In the genomic region with DNA sequence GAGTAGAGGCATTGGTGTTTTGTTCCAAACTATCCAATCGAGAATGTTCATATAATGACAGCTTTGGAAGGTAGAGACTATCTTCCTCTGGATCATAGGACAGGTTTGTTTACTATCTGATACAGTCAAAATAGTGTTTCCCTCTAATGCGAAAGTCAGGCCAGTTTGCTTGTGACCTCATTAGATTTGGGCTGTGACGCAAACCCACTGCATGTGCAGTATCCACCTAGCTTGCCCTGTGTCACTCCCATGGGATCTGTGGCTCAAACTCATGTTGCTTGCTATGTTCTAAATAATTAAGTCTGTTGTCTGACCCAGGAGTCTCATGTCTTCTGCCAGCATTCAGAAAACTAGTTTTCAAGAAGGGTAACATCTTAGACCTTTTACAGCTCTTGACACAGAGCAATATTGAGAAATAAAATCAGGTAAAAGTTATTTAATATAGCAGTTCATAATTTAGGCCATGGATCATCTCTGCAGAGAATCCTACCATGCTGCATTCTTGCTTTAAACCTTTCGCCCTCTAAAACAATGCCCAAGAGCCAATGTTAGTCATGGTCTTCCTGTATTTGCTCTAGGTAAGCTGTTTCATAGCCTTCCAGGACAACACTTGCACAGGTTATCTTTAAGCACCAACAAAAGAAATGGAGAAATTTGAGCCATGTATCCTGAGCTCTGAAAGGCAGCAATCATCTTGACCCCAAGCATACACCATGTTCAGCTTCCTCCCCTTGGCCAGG, we compare ENCODE assay signal across 18 cellular contexts. TPM values are rescaled to one million over a fixed set of nuclear protein-coding genes. Genes with fewer than 3 reads are reported as not detected.
DNase-seq lines count a peak whose midpoint lies in the region; ATAC-seq, FAIRE-seq and TF ChIP-seq lines count a peak whose summit lies in the region.
"Had no signal": no experiment of that assay in that cellular context is flagged by ENCODE, and none has a peak within 500 bp of the region (broad histone marks: within the 10 kb centered on the region; RNA-seq: fewer than 3 reads in every experiment).

No MANE protein-coding gene starts in this region.

- POLR2A ChIA-PET in HepG2 (lab: Yijun Ruan, JAX), result interaction anchor here (3.0 kb wide), 1 partner anchor 40 kb away, joined by 12 read pairs; the partner anchor contains the start of genes LNP1 and TOMM70

- TF ChIP-seq POLR2A in HepG2 (IDR thresholded peaks at IDR 0.05; ENCODE audit: insufficient read depth in 1 of 2, low read depth in 2 of 2, low read length in 2 of 2), result no peak

- peaks cover 44% of the 10 kb centered on the region for H3K36me3 Mint-ChIP-seq in CD4-positive, CD25-positive, alpha-beta regulatory T cell

- no peak for TF ChIP-seq CTCF in DND-41 (IDR thresholded peaks at IDR 0.05; ENCODE audit: borderline replicate concordance, extremely low read depth, low read length, poor library complexity, severe bottlenecking)
- TF ChIP-seq CTCF in choroid plexus epithelial cell (conservative IDR thresholded peaks at IDR 0.05; ENCODE audit: low read depth, low read length), result no peak
- no peak for TF ChIP-seq CTCF in HepG2 (CRISPR knock-in tag; IDR thresholded peaks at IDR 0.05)

- in situ Hi-C loops in HepG2 (cut with HindIII; ENCODE audit: extremely low pct_ligation_motif_present, low pct_unique_long_range_greater_than_20kb), result no loop called here

- H3K9ac ChIP-seq in DND-41 (ENCODE audit: low read depth, low read length) (no peak overlapping the region), HepG2 (ENCODE audit: insufficient read depth, low read depth, low read length) (no peak overlapping the region)

- no peaks in the 10 kb centered on the region for H3K4me1 ChIP-seq in CD4-positive, CD25-positive, alpha-beta regulatory T cell (ENCODE audit: control insufficient read depth, insufficient read depth, low read length, poor library complexity, severe bottlenecking)
- H3K4me1 ChIP-seq in DND-41 (ENCODE audit: insufficient read depth, low read length) (no peaks in the 10 kb centered on the region), HepG2 (ENCODE audit: insufficient read depth, low read length) (peaks cover 25% of the 10 kb centered on the region)

- no peak overlapping the region for H3K4me2 ChIP-seq in DND-41 (ENCODE audit: insufficient read depth, low read length)
- no peak overlapping the region for H3K4me2 ChIP-seq in HepG2 (ENCODE audit: low read depth, low read length)

- H3K79me2 ChIP-seq in DND-41 (ENCODE audit: insufficient read depth, low read length), result no peaks in the 10 kb centered on the region
- H3K79me2 ChIP-seq in HepG2 (ENCODE audit: insufficient read depth, low read length), result no peaks in the 10 kb centered on the region

- intact Hi-C loops in HepG2 (cut with micrococcal nuclease; ENCODE audit: unreplicated experiment), result no loop called here

- H3K27me3 ChIP-seq in CD4-positive, CD25-positive, alpha-beta regulatory T cell (ENCODE audit: control insufficient read depth, insufficient read depth, low read length), result no peaks in the 10 kb centered on the region
- no peaks in the 10 kb centered on the region for H3K27me3 ChIP-seq in DND-41 (ENCODE audit: insufficient read depth, low read length, poor library complexity)
- H3K27me3 ChIP-seq in HepG2 (ENCODE audit: control insufficient read depth in 1 of 2, insufficient read depth in 2 of 2, low read length in 2 of 2), result no peaks in the 10 kb centered on the region

- H3K36me3 ChIP-seq in CD4-positive, CD25-positive, alpha-beta regulatory T cell (ENCODE audit: control insufficient read depth, insufficient read depth, low read length), result peaks cover 30% of the 10 kb centered on the region
- H3K36me3 ChIP-seq in DND-41 (ENCODE audit: insufficient read depth, low read length), result peaks cover 61% of the 10 kb centered on the region
- peaks cover 2 to 17% of the 10 kb centered on the region in 2 experiments; a peak in 4 of 5 replicates for H3K36me3 ChIP-seq in HepG2 (replicated peaks in 1 of 2; ENCODE audit: control insufficient read depth in 1 of 2, insufficient read depth in 2 of 2, low read length in 2 of 2)

- peaks cover 0 to 4% (median 0%) of the 10 kb centered on the region in 4 donors for H3K4me1 Mint-ChIP-seq in CD4-positive, CD25-positive, alpha-beta regulatory T cell
- H3K4me1 Mint-ChIP-seq: H9 had no signal

- H3K27ac Mint-ChIP-seq in CD4-positive, CD25-positive, alpha-beta regulatory T cell, result peak overlapping the region in 2 of 3 donors; percentile 4 to 10

- WGBS in HepG2 (ENCODE audit: low lambda C conversion rate), result 92% methylated on average over 4 of the region's 4 CpGs

- H4K20me1 ChIP-seq in DND-41 (ENCODE audit: insufficient read depth, low read length), result no peaks in the 10 kb centered on the region
- no peaks in the 10 kb centered on the region for H4K20me1 ChIP-seq in HepG2 (ENCODE audit: insufficient read depth, low read length)

- H3K4me3 ChIP-seq in CD4-positive, CD25-positive, alpha-beta regulatory T cell (ENCODE audit: low read depth, low read length), result no peak overlapping the region
- no peak overlapping the region for H3K4me3 ChIP-seq in DND-41 (ENCODE audit: low read depth in 1 of 2, low read length in 2 of 2)
- H3K4me3 ChIP-seq in choroid plexus epithelial cell (ENCODE audit: low read depth, low read length), result no peak overlapping the region
- no peak overlapping the region for H3K4me3 ChIP-seq in HepG2 (replicated peaks in 1 of 3; ENCODE audit: insufficient read depth in 1 of 3, low read depth in 2 of 3, low read length in 3 of 3)

- CTCF ChIA-PET in HepG2 (lab: Yijun Ruan, JAX; ENCODE audit: low intra/inter-chr PET ratio, low total read pairs), result no interaction called here

- H3K9me3 ChIP-seq in CD4-positive, CD25-positive, alpha-beta regulatory T cell (ENCODE audit: control insufficient read depth in 2 of 2, low read length in 2 of 2), result no peaks in the 10 kb centered on the region
- H3K9me3 ChIP-seq in DND-41 (ENCODE audit: insufficient read depth, low read length, severe bottlenecking) (peaks cover 3% of the 10 kb centered on the region), HepG2 (ENCODE audit: low read length) (peaks cover 4% of the 10 kb centered on the region; the same call in 1 of the 2 replicates)

- TF ChIP-seq RAD21 in HepG2 (CRISPR knock-in tag; IDR thresholded peaks at IDR 0.05), result no peak

- no peak overlapping the region for H3K4me3 Mint-ChIP-seq in CD4-positive, CD25-positive, alpha-beta regulatory T cell
- H3K4me3 Mint-ChIP-seq: H9 had no signal

- DNase-seq in CD4-positive, CD25-positive, alpha-beta regulatory T cell, result no peak
- no peak for DNase-seq in DND-41
- DNase-seq in choroid plexus epithelial cell (ENCODE audit: low read depth), result peak; percentile 15
- DNase-seq in HepG2 (ENCODE audit: low spot score), result no peak
- no peak for DNase-seq in NCI-H128 (lab: John Stamatoyannopoulos, UW; ENCODE audit: unreplicated experiment)
- DNase-seq in medulla oblongata (ENCODE audit: extremely low spot score), result no peak
- DNase-seq in HK-2 (ENCODE audit: unreplicated experiment), result no peak
- no peak for DNase-seq in HuH-7 (ENCODE audit: low spot score)
- DNase-seq: DMS 273 treated with DMSO at 0.1 percent for 48 hours, EL, H9, IMR-90, Kasumi-1, NCI-H1417 treated with DMSO at 0.1 percent for 48 hours, NCI-H2081, NCI-H2227 treated with DMSO at 0.1 percent for 48 hours, NCI-H524 treated with DMSO at 0.1 percent for 48 hours had no signal

- no peak for FAIRE-seq in HepG2 (lab: Jason Lieb, UNC)

- no peak overlapping the region for H2AFZ ChIP-seq in DND-41 (ENCODE audit: low read depth, low read length)
- H2AFZ ChIP-seq in HepG2 (ENCODE audit: low read length), result no peak overlapping the region

- ATAC-seq in CD4-positive, CD25-positive, alpha-beta regulatory T cell (ENCODE audit: low read depth in 2 of 2), result no peak
- 0 out of 3 replicates have a peak, but pooled peaks have one; percentile 17 for ATAC-seq in DND-41 (ENCODE audit: insufficient read depth, low read depth)
- ATAC-seq in HepG2, result peak; percentile 9

- no peak overlapping the region for H3K27ac ChIP-seq in CD4-positive, CD25-positive, alpha-beta regulatory T cell (ENCODE audit: insufficient read depth, low read length, poor library complexity, severe bottlenecking)
- H3K27ac ChIP-seq in DND-41 (ENCODE audit: low read length) (no peak overlapping the region), HepG2 (ENCODE audit: extremely low read length, insufficient read depth, low read length) (no peak overlapping the region)
- H3K27ac ChIP-seq: RWPE1 had no signal

- peaks cover 0 to 4% (median 0%) of the 10 kb centered on the region in 7 donors for H3K9me3 Mint-ChIP-seq in CD4-positive, CD25-positive, alpha-beta regulatory T cell

- no peaks in the 10 kb centered on the region for H3K27me3 Mint-ChIP-seq in CD4-positive, CD25-positive, alpha-beta regulatory T cell

- TF ChIP-seq EP300 in HepG2 (IDR thresholded peaks at IDR 0.05; ENCODE audit: low read depth in 2 of 2, low read length in 2 of 2), result no peak
- TF ChIP-seq EP300 in HepG2 (CRISPR knock-in tag; IDR thresholded peaks at IDR 0.05; ENCODE audit: borderline replicate concordance), result no peak

- BruUV-seq in HepG2 (replicated peaks; lab: Mats Ljungman, UMichigan), result no TSS peak

RNA-seq across cellular contexts. Expression of gene NIT2, which starts 26.4 kb away (rescaled TPM):
- total RNA-seq in CD4-positive, CD25-positive, alpha-beta regulatory T cell, result 26.1 TPM
- polyA plus RNA-seq in CD4-positive, CD25-positive, alpha-beta regulatory T cell, result 10 to 100 TPM; 35.7 to 49.4 (median 44.9) TPM
- 49.1 and 54.3 TPM in 2 replicates for total RNA-seq in HepG2 (2016; rRNA removed; fragmentation: Illumina TruSeq; extraction: Trizol)
- total RNA-seq in HepG2 (2016; cell fraction: cytosol; rRNA removed; fragmentation: Illumina TruSeq; extraction: Trizol; ENCODE audit: low read depth), result 8.5 and 10.3 TPM in 2 replicates
- 50.7 and 55.5 TPM in 2 replicates for total RNA-seq in HepG2 (2016; cell fraction: insoluble cytoplasmic fraction; rRNA removed; fragmentation: Illumina TruSeq; extraction: Trizol)
- total RNA-seq in HepG2 (2016; cell fraction: membrane; rRNA removed; fragmentation: Illumina TruSeq; extraction: Trizol), result 15.4 and 15.6 TPM in 2 replicates
- 42.6 and 44.4 TPM in 2 replicates for total RNA-seq in HepG2 (2016; cell fraction: nucleus; rRNA removed; fragmentation: Illumina TruSeq; extraction: Trizol)
- polyA plus RNA-seq in HepG2 (2011; rRNA removed), result 41.4 and 43.4 TPM in 2 replicates
- 10.6 and 16.0 TPM in 2 replicates for polyA plus RNA-seq in HepG2 (2011; cell fraction: cytosol; rRNA removed)
- 89.2 and 101 TPM in 2 replicates for polyA plus RNA-seq in HepG2 (2011; cell fraction: nucleus; rRNA removed)
- polyA plus RNA-seq in HepG2 (2012), result 26.0 and 34.9 TPM in 2 replicates
- polyA plus RNA-seq in HepG2 (2016; cell fraction: cytosol; fragmentation: Illumina TruSeq; extraction: Trizol; ENCODE audit: low read depth), result 14.8 and 14.9 TPM in 2 replicates
- 47.6 and 48.6 TPM in 2 replicates for polyA plus RNA-seq in HepG2 (2016; cell fraction: insoluble cytoplasmic fraction; fragmentation: Illumina TruSeq; extraction: Trizol; ENCODE audit: low read depth)
- polyA plus RNA-seq in HepG2 (2016; cell fraction: membrane; fragmentation: Illumina TruSeq; extraction: Trizol; ENCODE audit: low read depth), result 10.6 and 12.0 TPM in 2 replicates
- polyA plus RNA-seq in HepG2 (2016; cell fraction: nucleus; fragmentation: Illumina TruSeq; extraction: Trizol; ENCODE audit: insufficient read depth, low read depth), result 78.3 and 81.9 TPM in 2 replicates
- polyA minus RNA-seq in HepG2 (2011; rRNA and poly(A)+ RNA removed; ENCODE audit: low replicate concordance), result 7.3 and 20.3 TPM in 2 replicates
- polyA minus RNA-seq in HepG2 (2011; cell fraction: cytosol; rRNA and poly(A)+ RNA removed), result 4.6 and 5.9 TPM in 2 replicates
- 32.6 and 33.7 TPM in 2 replicates for polyA minus RNA-seq in HepG2 (2011; cell fraction: nucleus; rRNA and poly(A)+ RNA removed)

RNA-seq across cellular contexts. Expression of gene TOMM70, which starts 40.0 kb away (rescaled TPM):
- total RNA-seq in CD4-positive, CD25-positive, alpha-beta regulatory T cell, result 26.0 TPM
- 10 to 100 TPM; 12.4 to 22.2 (median 17.0) TPM for polyA plus RNA-seq in CD4-positive, CD25-positive, alpha-beta regulatory T cell
- 77.2 and 95.2 TPM in 2 replicates for total RNA-seq in HepG2 (2016; rRNA removed; fragmentation: Illumina TruSeq; extraction: Trizol)
- 6.5 and 9.2 TPM in 2 replicates for total RNA-seq in HepG2 (2016; cell fraction: cytosol; rRNA removed; fragmentation: Illumina TruSeq; extraction: Trizol; ENCODE audit: low read depth)
- 75.3 and 96.0 TPM in 2 replicates for total RNA-seq in HepG2 (2016; cell fraction: insoluble cytoplasmic fraction; rRNA removed; fragmentation: Illumina TruSeq; extraction: Trizol)
- 31.5 and 33.7 TPM in 2 replicates for total RNA-seq in HepG2 (2016; cell fraction: membrane; rRNA removed; fragmentation: Illumina TruSeq; extraction: Trizol)
- 50.1 and 54.0 TPM in 2 replicates for total RNA-seq in HepG2 (2016; cell fraction: nucleus; rRNA removed; fragmentation: Illumina TruSeq; extraction: Trizol)
- polyA plus RNA-seq in HepG2 (2011; rRNA removed), result 20.7 and 27.0 TPM in 2 replicates
- polyA plus RNA-seq in HepG2 (2011; cell fraction: cytosol; rRNA removed), result 11.9 and 15.5 TPM in 2 replicates
- 8.0 and 10.2 TPM in 2 replicates for polyA plus RNA-seq in HepG2 (2011; cell fraction: nucleus; rRNA removed)
- 30.9 and 42.1 TPM in 2 replicates for polyA plus RNA-seq in HepG2 (2012)
- 3.9 and 4.3 TPM in 2 replicates for polyA plus RNA-seq in HepG2 (2016; cell fraction: cytosol; fragmentation: Illumina TruSeq; extraction: Trizol; ENCODE audit: low read depth)
- 74.4 and 75.6 TPM in 2 replicates for polyA plus RNA-seq in HepG2 (2016; cell fraction: insoluble cytoplasmic fraction; fragmentation: Illumina TruSeq; extraction: Trizol; ENCODE audit: low read depth)
- 14.2 and 15.7 TPM in 2 replicates for polyA plus RNA-seq in HepG2 (2016; cell fraction: membrane; fragmentation: Illumina TruSeq; extraction: Trizol; ENCODE audit: low read depth)
- polyA plus RNA-seq in HepG2 (2016; cell fraction: nucleus; fragmentation: Illumina TruSeq; extraction: Trizol; ENCODE audit: insufficient read depth, low read depth), result 44.0 and 46.4 TPM in 2 replicates
- polyA minus RNA-seq in HepG2 (2011; rRNA and poly(A)+ RNA removed; ENCODE audit: low replicate concordance), result 24.9 and 26.6 TPM in 2 replicates
- polyA minus RNA-seq in HepG2 (2011; cell fraction: cytosol; rRNA and poly(A)+ RNA removed), result 41.5 and 45.5 TPM in 2 replicates
- 43.3 and 46.1 TPM in 2 replicates for polyA minus RNA-seq in HepG2 (2011; cell fraction: nucleus; rRNA and poly(A)+ RNA removed)

RNA-seq across cellular contexts. Expression of gene LNP1, which starts 40.4 kb away (rescaled TPM):
- 0.74 TPM for total RNA-seq in CD4-positive, CD25-positive, alpha-beta regulatory T cell
- polyA plus RNA-seq in CD4-positive, CD25-positive, alpha-beta regulatory T cell, result 1 to 10 TPM in 1 of 4 donors, under 1 TPM in 3; 0.73 to 2.0 (median 0.91) TPM
- total RNA-seq in HepG2 (2016; rRNA removed; fragmentation: Illumina TruSeq; extraction: Trizol), result 6.0 and 7.0 TPM in 2 replicates
- total RNA-seq in HepG2 (2016; cell fraction: cytosol; rRNA removed; fragmentation: Illumina TruSeq; extraction: Trizol; ENCODE audit: low read depth), result 3.0 and 3.4 TPM in 2 replicates
- 6.4 and 6.6 TPM in 2 replicates for total RNA-seq in HepG2 (2016; cell fraction: insoluble cytoplasmic fraction; rRNA removed; fragmentation: Illumina TruSeq; extraction: Trizol)
- 7.4 and 9.1 TPM in 2 replicates for total RNA-seq in HepG2 (2016; cell fraction: membrane; rRNA removed; fragmentation: Illumina TruSeq; extraction: Trizol)
- total RNA-seq in HepG2 (2016; cell fraction: nucleus; rRNA removed; fragmentation: Illumina TruSeq; extraction: Trizol), result 10.3 and 12.6 TPM in 2 replicates
- polyA plus RNA-seq in HepG2 (2011; rRNA removed), result 3.4 and 3.6 TPM in 2 replicates
- polyA plus RNA-seq in HepG2 (2011; cell fraction: cytosol; rRNA removed), result 4.9 and 6.1 TPM in 2 replicates
- polyA plus RNA-seq in HepG2 (2011; cell fraction: nucleus; rRNA removed), result 7.0 and 8.3 TPM in 2 replicates
- polyA plus RNA-seq in HepG2 (2012), result 3.7 and 5.4 TPM in 2 replicates
- 2.3 and 3.0 TPM in 2 replicates for polyA plus RNA-seq in HepG2 (2016; cell fraction: cytosol; fragmentation: Illumina TruSeq; extraction: Trizol; ENCODE audit: low read depth)
- polyA plus RNA-seq in HepG2 (2016; cell fraction: insoluble cytoplasmic fraction; fragmentation: Illumina TruSeq; extraction: Trizol; ENCODE audit: low read depth), result 6.5 and 7.3 TPM in 2 replicates
- 6.5 and 6.9 TPM in 2 replicates for polyA plus RNA-seq in HepG2 (2016; cell fraction: membrane; fragmentation: Illumina TruSeq; extraction: Trizol; ENCODE audit: low read depth)
- polyA plus RNA-seq in HepG2 (2016; cell fraction: nucleus; fragmentation: Illumina TruSeq; extraction: Trizol; ENCODE audit: insufficient read depth, low read depth), result 4.8 and 5.0 TPM in 2 replicates
- polyA minus RNA-seq in HepG2 (2011; rRNA and poly(A)+ RNA removed; ENCODE audit: low replicate concordance), result 9.4 and 11.0 TPM in 2 replicates
- 4.6 and 6.0 TPM in 2 replicates for polyA minus RNA-seq in HepG2 (2011; cell fraction: cytosol; rRNA and poly(A)+ RNA removed)
- polyA minus RNA-seq in HepG2 (2011; cell fraction: nucleus; rRNA and poly(A)+ RNA removed), result 49.2 and 56.0 TPM in 2 replicates

Comparison
In these comparisons a context has a peak if more than half of its experiments do, and no peak if none do; other contexts are left out.
1. ATAC-seq: peak in DND-41 (single experiment) and HepG2 (single experiment); none in CD4-positive, CD25-positive, alpha-beta regulatory T cell (0 of 2).